15 cellular contexts compared by ENCODE assay signal in genomic region chr19:16098416-16098768, GRCh38. TPM values are rescaled to one million over a fixed set of nuclear protein-coding genes. Genes with fewer than 3 reads are reported as not detected.
DNase-seq lines count a peak whose midpoint lies in the region; ATAC-seq and TF ChIP-seq lines count a peak whose summit lies in the region.
"Had no signal": no experiment of that assay in that cellular context is flagged by ENCODE, and none has a peak within 500 bp of the region (broad histone marks: within the 10 kb centered on the region; RNA-seq: fewer than 3 reads in every experiment).

No MANE protein-coding gene starts in this region.

- no peak overlapping the region for H2AFZ ChIP-seq in GM23248

- TF ChIP-seq CTCF in C4-2B (conservative IDR thresholded peaks at IDR 0.05), result no peak
- no peak for TF ChIP-seq CTCF in endodermal cell (conservative IDR thresholded peaks at IDR 0.05)
- no peak for TF ChIP-seq CTCF in progenitor cell of endocrine pancreas (IDR thresholded peaks at IDR 0.05; ENCODE audit: unreplicated experiment)

- peaks cover 8% of the 10 kb centered on the region; the same call in 1 of the 2 replicates for H4K20me1 ChIP-seq in GM23248 (ENCODE audit: insufficient read depth)

- H3K27me3 Mint-ChIP-seq in endodermal cell (ENCODE audit: insufficient read depth), result no peaks in the 10 kb centered on the region
- H3K27me3 Mint-ChIP-seq in progenitor cell of endocrine pancreas, result no peaks in the 10 kb centered on the region
- H3K27me3 Mint-ChIP-seq: B cell had no signal

- WGBS in GM23248 (ENCODE audit: low coverage in 1 of 2, low lambda C conversion rate in 2 of 2, missing lambda C conversion rate in 2 of 2), 2 experiments, result 91 to 96% methylated on average over 6 of the region's 6 CpGs
- WGBS in endodermal cell (ENCODE audit: insufficient coverage in 1 of 2, insufficient read length in 1 of 2), 2 experiments, result 78 to 95% methylated on average over 5 to 6 of the region's 6 CpGs

- peak overlapping the region; percentile 81 for H3K27ac Mint-ChIP-seq in endodermal cell
- H3K27ac Mint-ChIP-seq in progenitor cell of endocrine pancreas, result peak overlapping the region; percentile 84
- H3K27ac Mint-ChIP-seq: B cell had no signal

- H3K27me3 ChIP-seq in GM23248 (replicated peaks; ENCODE audit: insufficient read depth), result no peaks in the 10 kb centered on the region
- H3K27me3 ChIP-seq in endodermal cell (ENCODE audit: control insufficient read depth, insufficient read depth, low read length, poor library complexity, severe bottlenecking), result no peaks in the 10 kb centered on the region

- H3K27ac ChIP-seq in C4-2B (peak overlapping the region; percentile 61), GM23248 (peak overlapping the region; percentile 24; the same call in 1 of the 2 replicates), endodermal cell (ENCODE audit: low read depth, low read length) (no peak overlapping the region)

- H3K9me3 ChIP-seq in GM23248 (ENCODE audit: low read depth) (no peaks in the 10 kb centered on the region), endodermal cell (ENCODE audit: control insufficient read depth, low read length) (no peaks in the 10 kb centered on the region)

- H3K4me1 ChIP-seq in GM23248 (ENCODE audit: insufficient read depth) (0 out of 2 replicates have a peak, but pooled peaks cover 5% of the 10 kb centered on the region), endodermal cell (ENCODE audit: control insufficient read depth, insufficient read depth, low read length) (no peaks in the 10 kb centered on the region)

- H3K4me1 Mint-ChIP-seq in endodermal cell (peaks cover 4% of the 10 kb centered on the region), progenitor cell of endocrine pancreas (ENCODE audit: low read depth) (peaks cover 22% of the 10 kb centered on the region)

- H3K9me2 ChIP-seq in GM23248 (ENCODE audit: insufficient read depth), result no peaks in the 10 kb centered on the region

- H3F3A ChIP-seq in GM23248 (ENCODE audit: insufficient read depth), result peaks cover 97% of the 10 kb centered on the region

- H3K4me3 ChIP-seq in GM23248, result no peak overlapping the region
- H3K4me3 ChIP-seq in endodermal cell (ENCODE audit: low read length), result no peak overlapping the region

- H3K79me2 ChIP-seq in GM23248 (ENCODE audit: insufficient read depth), result peaks cover 51% of the 10 kb centered on the region

- H3K36me3 Mint-ChIP-seq in endodermal cell (ENCODE audit: low read depth), result peaks cover 86% of the 10 kb centered on the region
- H3K36me3 Mint-ChIP-seq in progenitor cell of endocrine pancreas (ENCODE audit: insufficient read depth), result peaks cover 53% of the 10 kb centered on the region

- H3K4me3 Mint-ChIP-seq in endodermal cell (no peak overlapping the region), progenitor cell of endocrine pancreas (ENCODE audit: low read depth) (no peak overlapping the region)
- H3K4me3 Mint-ChIP-seq: B cell had no signal

- DNase-seq in GM23248, result no peak
- DNase-seq in endodermal cell, result no peak
- DNase-seq in progenitor cell of endocrine pancreas (ENCODE audit: low spot score, unreplicated experiment), result no peak
- no peak for DNase-seq in SKM-1 (lab: John Stamatoyannopoulos, UW; ENCODE audit: unreplicated experiment)
- DNase-seq in RPMI8226, result no peak
- DNase-seq: cerebellar nuclear complex; NCI-H1930; NCI-H510A; SHP77 treated with DMSO at 0.1 percent for 48 hours; stimulated activated CD4-positive, alpha-beta T cell treated with anti-CD3 and anti-CD28 coated beads, Interleukin-15, amount 100 ng/mL, for 24 hours; T1000 had no signal

- peaks cover 98% of the 10 kb centered on the region for H3K36me3 ChIP-seq in GM23248 (ENCODE audit: low read depth)
- H3K36me3 ChIP-seq in endodermal cell (ENCODE audit: control insufficient read depth, insufficient read depth, low read length), result peaks cover 97% of the 10 kb centered on the region

- in situ Hi-C loops in GM23248 (cut with MboI), result no loop called here

- H3K9ac ChIP-seq in GM23248 (no peak overlapping the region), endodermal cell (ENCODE audit: extremely low read depth, low read length, poor library complexity, severe bottlenecking) (no peak overlapping the region)

- H3K9me3 Mint-ChIP-seq in endodermal cell, result no peaks in the 10 kb centered on the region
- no peaks in the 10 kb centered on the region for H3K9me3 Mint-ChIP-seq in progenitor cell of endocrine pancreas (ENCODE audit: low read depth)

- no peak for ATAC-seq in GM18907 (IDR thresholded peaks at IDR 0.05; ENCODE audit: unreplicated experiment)

- H3K4me2 ChIP-seq in GM23248 (ENCODE audit: unreplicated experiment), result no peak overlapping the region

RNA-seq across cellular contexts. Expression of gene RAB8A, which starts 13.3 kb away (rescaled TPM):
- total RNA-seq in GM23248 (2014; rRNA removed; shearing (Covaris generic)), result 29.5 and 42.6 TPM in 2 replicates
- 106 and 112 TPM in 2 replicates for polyA plus RNA-seq in GM23248 (2016; fragmentation: Nextera tagmentation; extraction: Ambion mirVana)
- 10 to 100 TPM; 67.7 to 86.0 TPM for total RNA-seq in endodermal cell
- 50.9 TPM for polyA plus RNA-seq in endodermal cell (2013, experiment 1 of 2)
- polyA plus RNA-seq in endodermal cell (2013, experiment 2 of 2), result 49.3 TPM
- total RNA-seq in progenitor cell of endocrine pancreas, result 65.5 and 67.5 TPM in 2 replicates

RNA-seq across cellular contexts. Expression of gene TPM4, which starts 22.1 kb away (rescaled TPM):
- total RNA-seq in GM23248 (2014; rRNA removed; shearing (Covaris generic)), result 1,413 and 1,469 TPM in 2 replicates
- 1,408 and 1,423 TPM in 2 replicates for polyA plus RNA-seq in GM23248 (2016; fragmentation: Nextera tagmentation; extraction: Ambion mirVana)
- total RNA-seq in endodermal cell (100 to 1,000 TPM; 387 to 437 TPM), progenitor cell of endocrine pancreas (275 and 300 TPM in 2 replicates)
- 485 TPM for polyA plus RNA-seq in endodermal cell (2013, experiment 1 of 2)
- 534 TPM for polyA plus RNA-seq in endodermal cell (2013, experiment 2 of 2)

RNA-seq across cellular contexts. Expression of gene HSH2D, which starts 45.1 kb away (rescaled TPM):
- not detected in 2 replicates for total RNA-seq in GM23248 (2014; rRNA removed; shearing (Covaris generic))
- 0.13 TPM in 1 of 2 replicates, not detected in the other for polyA plus RNA-seq in GM23248 (2016; fragmentation: Nextera tagmentation; extraction: Ambion mirVana)
- total RNA-seq in endodermal cell (under 1 TPM; 0.66 to 0.68 TPM), progenitor cell of endocrine pancreas (0.72 and 0.84 TPM in 2 replicates)
- polyA plus RNA-seq in endodermal cell (2013, experiment 1 of 2), result 0.14 TPM
- not detected for polyA plus RNA-seq in endodermal cell (2013, experiment 2 of 2)
- polyA plus RNA-seq: neural cell had no signal
